Comparison of ENCODE assay signal across 1 cellular context in the genomic region with DNA sequence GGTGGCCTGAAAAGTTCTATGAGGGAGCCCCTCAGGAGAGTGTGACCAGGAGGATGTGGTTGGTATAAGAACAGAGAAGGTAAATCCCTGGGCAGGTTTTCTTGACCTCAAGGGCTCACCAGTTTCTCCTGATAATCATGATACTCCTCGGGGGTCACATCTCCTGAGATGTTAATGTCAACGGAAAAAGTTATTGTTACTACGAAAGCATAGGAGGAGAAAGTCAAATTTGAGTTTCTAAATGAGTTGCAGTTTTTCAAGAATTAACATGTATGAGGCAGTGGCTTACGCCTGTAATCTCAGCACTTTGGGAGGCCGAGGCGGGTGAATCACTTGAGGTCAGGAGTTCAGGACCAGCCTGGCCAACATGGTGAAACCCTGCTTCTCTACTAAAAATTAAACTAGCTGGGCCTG.
A peak's percentile ranks its signal among the peaks of the same experiment; 100 is the strongest.
TF ChIP-seq lines count a peak whose summit lies in the region.

No MANE protein-coding gene starts in this region.

TF ChIP-seq in GM12878, 131 proteins besides CTCF, POLR2A, EP300 and RAD21 (continued from another document):
- TF ChIP-seq, protein P1, sequence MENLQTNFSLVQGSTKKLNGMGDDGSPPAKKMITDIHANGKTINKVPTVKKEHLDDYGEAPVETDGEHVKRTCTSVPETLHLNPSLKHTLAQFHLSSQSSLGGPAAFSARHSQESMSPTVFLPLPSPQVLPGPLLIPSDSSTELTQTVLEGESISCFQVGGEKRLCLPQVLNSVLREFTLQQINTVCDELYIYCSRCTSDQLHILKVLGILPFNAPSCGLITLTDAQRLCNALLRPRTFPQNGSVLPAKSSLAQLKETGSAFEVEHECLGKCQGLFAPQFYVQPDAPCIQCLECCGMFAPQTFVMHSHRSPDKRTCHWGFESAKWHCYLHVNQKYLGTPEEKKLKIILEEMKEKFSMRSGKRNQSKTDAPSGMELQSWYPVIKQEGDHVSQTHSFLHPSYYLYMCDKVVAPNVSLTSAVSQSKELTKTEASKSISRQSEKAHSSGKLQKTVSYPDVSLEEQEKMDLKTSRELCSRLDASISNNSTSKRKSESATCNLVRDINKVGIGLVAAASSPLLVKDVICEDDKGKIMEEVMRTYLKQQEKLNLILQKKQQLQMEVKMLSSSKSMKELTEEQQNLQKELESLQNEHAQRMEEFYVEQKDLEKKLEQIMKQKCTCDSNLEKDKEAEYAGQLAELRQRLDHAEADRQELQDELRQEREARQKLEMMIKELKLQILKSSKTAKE (IDR thresholded peaks at IDR 0.05; ENCODE audit: low read depth, poor library complexity, severe bottlenecking) = peak; percentile 67
- TF ChIP-seq POLR2AphosphoS5 (IDR thresholded peaks at IDR 0.05; ENCODE audit: low read length) (no peak), CREM (IDR thresholded peaks at IDR 0.05; ENCODE audit: low read depth) (0 out of 2 replicates have a peak, but pooled peaks have one; percentile 13), TARDBP (IDR thresholded peaks at IDR 0.05; ENCODE audit: borderline replicate concordance) (no peak), ZNF217 (IDR thresholded peaks at IDR 0.05) (no peak), RCOR1 (conservative IDR thresholded peaks at IDR 0.05; ENCODE audit: low read depth, low read length) (no peak), SMARCA5 (IDR thresholded peaks at IDR 0.05) (no peak), SP1 (IDR thresholded peaks at IDR 0.05; ENCODE audit: low read depth, low read length) (no peak), NR2C2 (IDR thresholded peaks at IDR 0.05; ENCODE audit: borderline replicate concordance, control insufficient read depth, insufficient read length, low read depth) (no peak), GABPA (IDR thresholded peaks at IDR 0.05; ENCODE audit: low read depth) (0 out of 2 replicates have a peak, but pooled peaks have one; percentile 12), RUNX3 (IDR thresholded peaks at IDR 0.05; ENCODE audit: low read length) (peak; percentile 52), CBX5 (IDR thresholded peaks at IDR 0.05; ENCODE audit: low read depth) (no peak), IKZF1 (conservative IDR thresholded peaks at IDR 0.05) (peak; percentile 69), IKZF2 (IDR thresholded peaks at IDR 0.05) (peak in 1 of 2 experiments; percentile 63; a peak in 2 of 4 replicates), ESRRA (IDR thresholded peaks at IDR 0.05; ENCODE audit: low read length) (no peak), BHLHE40 (IDR thresholded peaks at IDR 0.05; ENCODE audit: borderline replicate concordance in 1 of 2, low read depth in 2 of 2, low read length in 1 of 2) (peak in 1 of 2 experiments; percentile 27; a peak in 1 of 4 replicates), GATAD2B (conservative IDR thresholded peaks at IDR 0.05; ENCODE audit: low read depth) (no peak), HCFC1 (IDR thresholded peaks at IDR 0.05; ENCODE audit: low read length) (no peak)
- TF ChIP-seq, protein P2, sequence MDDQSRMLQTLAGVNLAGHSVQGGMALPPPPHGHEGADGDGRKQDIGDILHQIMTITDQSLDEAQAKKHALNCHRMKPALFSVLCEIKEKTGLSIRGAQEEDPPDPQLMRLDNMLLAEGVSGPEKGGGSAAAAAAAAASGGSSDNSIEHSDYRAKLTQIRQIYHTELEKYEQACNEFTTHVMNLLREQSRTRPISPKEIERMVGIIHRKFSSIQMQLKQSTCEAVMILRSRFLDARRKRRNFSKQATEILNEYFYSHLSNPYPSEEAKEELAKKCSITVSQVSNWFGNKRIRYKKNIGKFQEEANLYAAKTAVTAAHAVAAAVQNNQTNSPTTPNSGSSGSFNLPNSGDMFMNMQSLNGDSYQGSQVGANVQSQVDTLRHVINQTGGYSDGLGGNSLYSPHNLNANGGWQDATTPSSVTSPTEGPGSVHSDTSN (IDR thresholded peaks at IDR 0.05; ENCODE audit: insufficient replicate concordance, low read depth, low read length) = no peak
